ENCODE assay signal across 25 cellular contexts in genomic region chr2:196725882-196726281, GRCh38.
DNase-seq lines count a peak whose midpoint lies in the region; ATAC-seq and TF ChIP-seq lines count a peak whose summit lies in the region.
"Had no signal": no experiment of that assay in that cellular context is flagged by ENCODE, and none has a peak within 500 bp of the region (broad histone marks: within the 10 kb centered on the region; RNA-seq: fewer than 3 reads in every experiment).

No MANE protein-coding gene starts in this region.

- CTCF ChIA-PET in OCI-LY7 (lab: Charles Lee; ENCODE audit: unreplicated experiment): no interaction called here

- POLR2A ChIA-PET in OCI-LY7 (lab: Charles Lee): no interaction called here

- peaks cover 3 to 5% of the 10 kb centered on the region in 2 donors for H3K36me3 Mint-ChIP-seq in activated naive CD4-positive, alpha-beta T cell treated with anti-CD3 and anti-CD28 coated beads, Interleukin-2, amount 50 U/mL, for 72 hours
- peaks cover 34% of the 10 kb centered on the region for H3K36me3 Mint-ChIP-seq in T-helper 1 cell treated with Interleukin-12 subunit alpha and Interleukin-12 subunit beta and Interleukin-4 antibody, amounts not matched to agents 30 μg/mL and 1 μg/mL, for 36 hours (ENCODE audit: low read depth)
- peaks cover 19% of the 10 kb centered on the region for H3K36me3 Mint-ChIP-seq in progenitor cell of endocrine pancreas (ENCODE audit: insufficient read depth)
- H3K36me3 Mint-ChIP-seq: stimulated activated memory B cell treated with anti-CD40 and anti-IgM and Interleukin-4, amounts not matched to agents 10 μg/mL and 1 μg/mL and 100 μg/mL, for 72 hours had no signal

- H3K4me1 ChIP-seq in OCI-LY7 (ENCODE audit: insufficient read depth, low read length, poor library complexity, severe bottlenecking): no peaks in the 10 kb centered on the region
- H3K4me1 ChIP-seq: BLaER1, colonic mucosa, left ventricle myocardium inferior had no signal

- no peaks in the 10 kb centered on the region for H3K9me3 ChIP-seq in OCI-LY7 (ENCODE audit: low read length)
- H3K9me3 ChIP-seq: BLaER1, colonic mucosa, left ventricle myocardium inferior, ovary had no signal

- no peak overlapping the region for H3K27ac ChIP-seq in OCI-LY7 (ENCODE audit: low read depth, low read length, poor library complexity, severe bottlenecking)
- H3K27ac ChIP-seq in substantia nigra (ENCODE audit: low read depth, low read length, poor library complexity, severe bottlenecking): no peak overlapping the region
- H3K27ac ChIP-seq: BLaER1, colonic mucosa, left ventricle myocardium inferior, ovary, VCaP had no signal

- DNase-seq in activated naive CD4-positive, alpha-beta T cell treated with anti-CD3 and anti-CD28 coated beads, Interleukin-2, amount 50 U/mL, for 72 hours (ENCODE audit: low spot score in 2 of 2): no peak
- no peak for DNase-seq in activated naive CD4-positive, alpha-beta T cell (lab: John Stamatoyannopoulos, UW)
- no peak for DNase-seq in OCI-LY7 (ENCODE audit: low spot score)
- no peak for DNase-seq in substantia nigra (lab: John Stamatoyannopoulos, UW)
- no peak for DNase-seq in progenitor cell of endocrine pancreas (ENCODE audit: low spot score, unreplicated experiment)
- DNase-seq: activated CD4-positive, alpha-beta T cell treated with anti-CD3 and anti-CD28 coated beads, Interleukin-2, amount 50 U/mL, for 4 hours; activated naive CD4-positive, alpha-beta T cell treated with anti-CD3 and anti-CD28 coated beads, Interleukin-2, amount 50 U/mL, for 16 hours; activated T-cell treated with anti-CD3 and anti-CD28 coated beads, Interleukin-2, amount 50 U/mL, for 1 hour; anterior cingulate cortex; Calu3; colonic mucosa; left ventricle myocardium inferior; naive thymus-derived CD4-positive, alpha-beta T cell; NCI-H2029 treated with DMSO at 0.1 percent for 48 hours; NCI-H345; NCI-H774; OCI-M1; ovary had no signal

- H3K27me3 Mint-ChIP-seq in T-helper 1 cell treated with Interleukin-12 subunit alpha and Interleukin-12 subunit beta and Interleukin-4 antibody, amounts not matched to agents 30 μg/mL and 1 μg/mL, for 36 hours (ENCODE audit: low read depth): no peaks in the 10 kb centered on the region
- no peaks in the 10 kb centered on the region for H3K27me3 Mint-ChIP-seq in progenitor cell of endocrine pancreas
- H3K27me3 Mint-ChIP-seq: stimulated activated memory B cell treated with anti-CD40 and anti-IgM and Interleukin-4, amounts not matched to agents 10 μg/mL and 1 μg/mL and 100 μg/mL, for 72 hours had no signal

- H3K9me2 ChIP-seq in OCI-LY7 (ENCODE audit: insufficient read depth, low read length): no peaks in the 10 kb centered on the region

- intact Hi-C loops in OCI-LY7 (cut with micrococcal nuclease; ENCODE audit: unreplicated experiment): no loop called here

- peak; percentile 28 to 56 for ATAC-seq in activated naive CD4-positive, alpha-beta T cell treated with anti-CD3 and anti-CD28 coated beads, Interleukin-2, amount 50 U/mL, for 72 hours
- peak; percentile 70 for ATAC-seq in HG02571 (IDR thresholded peaks at IDR 0.05; ENCODE audit: unreplicated experiment)
- ATAC-seq: naive thymus-derived CD4-positive, alpha-beta T cell; stimulated activated memory B cell treated with anti-CD40 and anti-IgM and Interleukin-4, amounts not matched to agents 10 μg/mL and 1 μg/mL and 100 μg/mL, for 72 hours had no signal

- no peaks in the 10 kb centered on the region for H4K20me1 ChIP-seq in OCI-LY7 (ENCODE audit: insufficient read depth, low read length)
- H4K20me1 ChIP-seq: BLaER1 had no signal

- H3K4me3 ChIP-seq in OCI-LY7 (ENCODE audit: low read depth, low read length, poor library complexity, severe bottlenecking): no peak overlapping the region
- H3K4me3 ChIP-seq: BLaER1, colonic mucosa, left ventricle myocardium inferior, ovary, smooth muscle cell had no signal

- no peak overlapping the region for H3K4me2 ChIP-seq in OCI-LY7 (ENCODE audit: low read length)
- H3K4me2 ChIP-seq: BLaER1, smooth muscle cell had no signal

- H3K4me1 Mint-ChIP-seq in T-helper 1 cell treated with Interleukin-12 subunit alpha and Interleukin-12 subunit beta and Interleukin-4 antibody, amounts not matched to agents 30 μg/mL and 1 μg/mL, for 36 hours (ENCODE audit: low read depth): peaks cover 25% of the 10 kb centered on the region
- peaks cover 21% of the 10 kb centered on the region for H3K4me1 Mint-ChIP-seq in progenitor cell of endocrine pancreas (ENCODE audit: low read depth)
- H3K4me1 Mint-ChIP-seq: stimulated activated memory B cell treated with anti-CD40 and anti-IgM and Interleukin-4, amounts not matched to agents 10 μg/mL and 1 μg/mL and 100 μg/mL, for 72 hours had no signal

- H3K9me3 Mint-ChIP-seq in activated naive CD4-positive, alpha-beta T cell treated with anti-CD3 and anti-CD28 coated beads, Interleukin-2, amount 50 U/mL, for 72 hours: no peaks in the 10 kb centered on the region
- no peaks in the 10 kb centered on the region for H3K9me3 Mint-ChIP-seq in T-helper 1 cell treated with Interleukin-12 subunit alpha and Interleukin-12 subunit beta and Interleukin-4 antibody, amounts not matched to agents 30 μg/mL and 1 μg/mL, for 36 hours
- H3K9me3 Mint-ChIP-seq in progenitor cell of endocrine pancreas (ENCODE audit: low read depth): no peaks in the 10 kb centered on the region
- H3K9me3 Mint-ChIP-seq: mesothelial cell of epicardium; naive thymus-derived CD4-positive, alpha-beta T cell; stimulated activated memory B cell treated with anti-CD40 and anti-IgM and Interleukin-4, amounts not matched to agents 10 μg/mL and 1 μg/mL and 100 μg/mL, for 72 hours had no signal

- no peak overlapping the region for H2AFZ ChIP-seq in OCI-LY7 (ENCODE audit: low read length)

- peak overlapping the region in 1 of 2 donors; percentile 8 for H3K27ac Mint-ChIP-seq in activated naive CD4-positive, alpha-beta T cell treated with anti-CD3 and anti-CD28 coated beads, Interleukin-2, amount 50 U/mL, for 72 hours
- peak overlapping the region; percentile 38 for H3K27ac Mint-ChIP-seq in T-helper 1 cell treated with Interleukin-12 subunit alpha and Interleukin-12 subunit beta and Interleukin-4 antibody, amounts not matched to agents 30 μg/mL and 1 μg/mL, for 36 hours
- H3K27ac Mint-ChIP-seq in progenitor cell of endocrine pancreas: no peak overlapping the region
- H3K27ac Mint-ChIP-seq: mesothelial cell of epicardium; stimulated activated memory B cell treated with anti-CD40 and anti-IgM and Interleukin-4, amounts not matched to agents 10 μg/mL and 1 μg/mL and 100 μg/mL, for 72 hours had no signal

- no TSS peak for BruUV-seq in OCI-LY7 (replicated peaks; lab: Mats Ljungman, UMichigan)

- no peak overlapping the region for H3K4me3 Mint-ChIP-seq in T-helper 1 cell treated with Interleukin-12 subunit alpha and Interleukin-12 subunit beta and Interleukin-4 antibody, amounts not matched to agents 30 μg/mL and 1 μg/mL, for 36 hours
- H3K4me3 Mint-ChIP-seq in progenitor cell of endocrine pancreas (ENCODE audit: low read depth): no peak overlapping the region
- H3K4me3 Mint-ChIP-seq: mesothelial cell of epicardium; naive thymus-derived CD4-positive, alpha-beta T cell; stimulated activated memory B cell treated with anti-CD40 and anti-IgM and Interleukin-4, amounts not matched to agents 10 μg/mL and 1 μg/mL and 100 μg/mL, for 72 hours had no signal

- no peaks in the 10 kb centered on the region for H3K79me2 ChIP-seq in OCI-LY7 (ENCODE audit: insufficient read depth, low read depth, low read length)

- no peak for TF ChIP-seq CTCF in OCI-LY7 (conservative IDR thresholded peaks at IDR 0.05; ENCODE audit: low read length)
- no peak for TF ChIP-seq CTCF in progenitor cell of endocrine pancreas (IDR thresholded peaks at IDR 0.05; ENCODE audit: unreplicated experiment)

- peaks cover 58% of the 10 kb centered on the region for H3K36me3 ChIP-seq in OCI-LY7 (ENCODE audit: insufficient read depth, low read length)
- H3K36me3 ChIP-seq: colonic mucosa, left ventricle myocardium inferior, ovary had no signal
